In the genomic region with DNA sequence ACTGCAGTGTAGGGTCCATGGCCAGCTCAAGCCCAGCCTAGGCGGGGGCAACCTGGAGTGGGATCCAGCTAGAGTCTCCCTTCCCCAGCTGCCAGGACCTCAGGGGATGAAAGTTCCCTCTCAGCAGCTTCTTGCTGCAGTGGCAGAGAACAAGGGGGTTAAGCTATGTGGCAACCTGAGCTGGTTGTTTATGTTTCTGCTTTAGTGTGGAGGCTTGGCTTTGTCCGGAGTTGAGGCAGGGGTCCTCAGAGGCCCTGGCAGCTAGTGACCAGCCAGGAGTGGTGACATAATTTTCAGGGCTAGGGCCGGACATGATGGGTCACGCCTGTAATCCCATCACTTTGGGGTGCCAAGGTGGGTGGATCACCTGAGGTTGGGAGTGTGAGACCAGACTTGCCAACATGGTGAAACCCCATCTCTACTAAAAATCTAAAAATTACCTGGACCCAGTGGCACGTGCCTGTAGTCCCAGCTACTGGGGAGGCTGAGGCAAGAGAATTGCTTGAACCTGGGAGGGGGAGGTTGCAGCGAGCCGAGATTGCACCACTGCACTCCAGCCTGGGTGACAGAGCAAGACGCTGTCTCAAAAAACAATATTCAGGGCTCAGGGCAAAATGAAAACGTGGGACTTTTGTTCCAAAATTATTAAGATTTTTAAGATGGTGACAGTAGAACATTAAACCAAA, we compare ENCODE assay signal across 17 cellular contexts.
"Had no signal": no experiment of that assay in that cellular context is flagged by ENCODE, and none has a peak within 500 bp of the region (broad histone marks: within the 10 kb centered on the region; RNA-seq: fewer than 3 reads in every experiment).

No MANE protein-coding gene starts in this region.

- H3K27me3 ChIP-seq: brain microvascular endothelial cell, gastrocnemius medialis, heart right ventricle, thyroid gland had no signal

- ATAC-seq: gastrocnemius medialis; left colon; natural killer cell treated with Interleukin-12 subunit alpha and Interleukin-12 subunit beta and Interleukin-15 and Interleukin-18, amount 100 ng/mL, for 72 hours had no signal

- H3K4me3 ChIP-seq: gastrocnemius medialis, heart right ventricle, thyroid gland had no signal

- H3K36me3 Mint-ChIP-seq: activated naive CD8-positive, alpha-beta T cell treated with anti-CD3 and anti-CD28 coated beads, Interleukin-2, amount 10 ng/mL, durations not matched to agents 7 days and 5 days; natural killer cell treated with Interleukin-12 subunit alpha and Interleukin-12 subunit beta and Interleukin-15 and Interleukin-18, amount 100 ng/mL, for 72 hours had no signal

- H3K4me3 Mint-ChIP-seq: activated CD4-positive, alpha-beta T cell treated with anti-CD3 and anti-CD28 coated beads, Interleukin-2, amount 10 ng/mL, durations not matched to agents 7 days and 5 days; activated naive CD8-positive, alpha-beta T cell treated with anti-CD3 and anti-CD28 coated beads, Interleukin-2, amount 10 ng/mL, durations not matched to agents 7 days and 5 days; natural killer cell treated with Interleukin-12 subunit alpha and Interleukin-12 subunit beta and Interleukin-15 and Interleukin-18, amount 100 ng/mL, for 72 hours had no signal

- H3K36me3 ChIP-seq: brain microvascular endothelial cell, gastrocnemius medialis, heart right ventricle, thyroid gland had no signal

- H3K9me3 ChIP-seq: gastrocnemius medialis, heart right ventricle, thyroid gland had no signal

- H3K27ac ChIP-seq: brain microvascular endothelial cell, thyroid gland had no signal

- H3K9me3 Mint-ChIP-seq: activated CD4-positive, alpha-beta T cell treated with anti-CD3 and anti-CD28 coated beads, Interleukin-2, amount 10 ng/mL, durations not matched to agents 7 days and 5 days; activated naive CD8-positive, alpha-beta T cell treated with anti-CD3 and anti-CD28 coated beads, Interleukin-2, amount 10 ng/mL, durations not matched to agents 7 days and 5 days; natural killer cell treated with Interleukin-12 subunit alpha and Interleukin-12 subunit beta and Interleukin-15 and Interleukin-18, amount 100 ng/mL, for 72 hours had no signal

- H3K27ac Mint-ChIP-seq: activated CD4-positive, alpha-beta T cell treated with anti-CD3 and anti-CD28 coated beads, Interleukin-2, amount 10 ng/mL, durations not matched to agents 7 days and 5 days; activated naive CD8-positive, alpha-beta T cell treated with anti-CD3 and anti-CD28 coated beads, Interleukin-2, amount 10 ng/mL, durations not matched to agents 7 days and 5 days; natural killer cell treated with Interleukin-12 subunit alpha and Interleukin-12 subunit beta and Interleukin-15 and Interleukin-18, amount 100 ng/mL, for 72 hours had no signal

- DNase-seq: activated CD4-positive, alpha-beta T cell treated with anti-CD3 and anti-CD28 coated beads, Interleukin-2, amount 10 ng/mL, durations not matched to agents 7 days and 5 days; activated CD4-positive, CD25-positive, alpha-beta regulatory T cell; activated naive CD4-positive, alpha-beta T cell; activated naive CD8-positive, alpha-beta T cell treated with anti-CD3 and anti-CD28 coated beads, Interleukin-2, amount 10 ng/mL, durations not matched to agents 7 days and 5 days; anterior cingulate cortex; brain microvascular endothelial cell; cerebellar nuclear complex; erythroblast; gastrocnemius medialis; heart right ventricle; left colon; mesendoderm; stimulated activated CD4-positive, alpha-beta T cell treated with anti-CD3 and anti-CD28 coated beads, Interleukin-12 subunit alpha, Interleukin-12 subunit beta, amount 100 ng/mL, for 4 hours; stimulated activated CD4-positive, alpha-beta T cell treated with anti-CD3 and anti-CD28 coated beads, Interleukin-2, amount 100 ng/mL, for 24 hours; T-helper 2 cell; thyroid gland had no signal

- H3K4me1 Mint-ChIP-seq: activated CD4-positive, alpha-beta T cell treated with anti-CD3 and anti-CD28 coated beads, Interleukin-2, amount 10 ng/mL, durations not matched to agents 7 days and 5 days; activated naive CD8-positive, alpha-beta T cell treated with anti-CD3 and anti-CD28 coated beads, Interleukin-2, amount 10 ng/mL, durations not matched to agents 7 days and 5 days had no signal
